In genomic region chr3:161322781-161323568, GRCh38 we compare ENCODE assay signal across 1 cellular context.
TF ChIP-seq lines count a peak whose summit lies in the region.

No MANE protein-coding gene starts in this region.

TF ChIP-seq in HepG2, 621 proteins besides CTCF, POLR2A, EP300 and RAD21 (continued from another document and continues in another):
- TF ChIP-seq ZNF142 (CRISPR knock-in tag; IDR thresholded peaks at IDR 0.05) (no peak), IRF2 (CRISPR knock-in tag; IDR thresholded peaks at IDR 0.05) (no peak), ZBTB21 (CRISPR knock-in tag; IDR thresholded peaks at IDR 0.05) (no peak), LCORL (IDR thresholded peaks at IDR 0.05) (no peak), LCORL (CRISPR knock-in tag; IDR thresholded peaks at IDR 0.05) (no peak), KLF16 (CRISPR knock-in tag; IDR thresholded peaks at IDR 0.05) (0 out of 4 replicates have a peak, but pooled peaks of 1 of the 2 experiments have one; percentile 44), MTF2 (CRISPR knock-in tag; IDR thresholded peaks at IDR 0.05; ENCODE audit: borderline replicate concordance) (no peak), NFRKB (IDR thresholded peaks at IDR 0.05) (no peak), BORCS8-MEF2B (CRISPR knock-in tag; IDR thresholded peaks at IDR 0.05) (no peak), MTERF4 (CRISPR knock-in tag; IDR thresholded peaks at IDR 0.05) (no peak), CENPBD1 (CRISPR knock-in tag; IDR thresholded peaks at IDR 0.05; ENCODE audit: borderline replicate concordance, low read depth) (no peak), CENPX (CRISPR knock-in tag; IDR thresholded peaks at IDR 0.05) (no peak), NCOR1 (IDR thresholded peaks at IDR 0.05; ENCODE audit: borderline replicate concordance, low read length) (peak; percentile 25; the same call in 1 of the 2 replicates), TERF1 (CRISPR knock-in tag; IDR thresholded peaks at IDR 0.05) (no peak), E2F1 (CRISPR knock-in tag; IDR thresholded peaks at IDR 0.05) (no peak), ZNF768 (CRISPR knock-in tag; IDR thresholded peaks at IDR 0.05) (no peak), ZNF709 (CRISPR knock-in tag; IDR thresholded peaks at IDR 0.05) (no peak), ATF1 (CRISPR knock-in tag; IDR thresholded peaks at IDR 0.05) (no peak), KLF11 (CRISPR knock-in tag; IDR thresholded peaks at IDR 0.05) (peak; percentile 24; the same call in 1 of the 2 replicates), ZNF816 (CRISPR knock-in tag; IDR thresholded peaks at IDR 0.05; ENCODE audit: borderline replicate concordance) (no peak), BRD4 (CRISPR knock-in tag; IDR thresholded peaks at IDR 0.05) (no peak), FOXO4 (CRISPR knock-in tag; conservative IDR thresholded peaks at IDR 0.05) (no peak), GATA4 (IDR thresholded peaks at IDR 0.05; ENCODE audit: borderline replicate concordance, low read depth) (peak; percentile 78; the same call in 1 of the 2 replicates), GABPA (IDR thresholded peaks at IDR 0.05; ENCODE audit: low read depth, low read length) (no peak), GABPA (CRISPR knock-in tag; IDR thresholded peaks at IDR 0.05; ENCODE audit: low read depth) (no peak), ZNF530 (CRISPR knock-in tag; IDR thresholded peaks at IDR 0.05; ENCODE audit: low read depth) (no peak), HDAC6 (IDR thresholded peaks at IDR 0.05; ENCODE audit: low read depth, low read length) (no peak), ZFP36L2 (CRISPR knock-in tag; IDR thresholded peaks at IDR 0.05) (no peak), ZSCAN31 (CRISPR knock-in tag; IDR thresholded peaks at IDR 0.05; ENCODE audit: low read depth) (no peak), ZNF503 (CRISPR knock-in tag; IDR thresholded peaks at IDR 0.05) (peak; percentile 96), SRSF1 (optimal IDR thresholded peaks at IDR 0.05; ENCODE audit: low read depth, low read length) (no peak), TRIM24 (CRISPR knock-in tag; IDR thresholded peaks at IDR 0.05) (no peak), PLSCR1 (CRISPR knock-in tag; IDR thresholded peaks at IDR 0.05; ENCODE audit: borderline replicate concordance) (no peak), PRPF4 (IDR thresholded peaks at IDR 0.05; ENCODE audit: low read depth, low read length, poor library complexity, severe bottlenecking) (no peak), SAFB2 (CRISPR knock-in tag; IDR thresholded peaks at IDR 0.05; ENCODE audit: borderline replicate concordance, low read depth) (no peak), ATF4 (CRISPR knock-in tag; IDR thresholded peaks at IDR 0.05) (peak in 1 of 2 experiments; percentile 37; a peak in 1 of 4 replicates), ZFP1 (CRISPR knock-in tag; IDR thresholded peaks at IDR 0.05) (no peak), NFE2 (CRISPR knock-in tag; IDR thresholded peaks at IDR 0.05) (no peak), MIER2 (CRISPR knock-in tag; IDR thresholded peaks at IDR 0.05) (no peak), POLR2AphosphoS2 (IDR thresholded peaks at IDR 0.05; ENCODE audit: low read depth, low read length) (no peak), ZNF446 (CRISPR knock-in tag; IDR thresholded peaks at IDR 0.05) (no peak), SAP130 (CRISPR knock-in tag; IDR thresholded peaks at IDR 0.05; ENCODE audit: low read depth) (peak; percentile 48; the same call in 1 of the 2 replicates), TP53 (CRISPR knock-in tag; conservative IDR thresholded peaks at IDR 0.05) (no peak), ZNF101 (CRISPR knock-in tag; IDR thresholded peaks at IDR 0.05; ENCODE audit: borderline replicate concordance, low read depth) (no peak), HDAC1 (CRISPR knock-in tag; IDR thresholded peaks at IDR 0.05) (no peak), FOXA1 (IDR thresholded peaks at IDR 0.05) (peak; percentile 54; the same call in 1 of the 2 replicates), FOXA1 (CRISPR knock-in tag; IDR thresholded peaks at IDR 0.05) (peak; percentile 84), ZBTB7A (CRISPR knock-in tag; IDR thresholded peaks at IDR 0.05) (no peak), PCBP1 (IDR thresholded peaks at IDR 0.05; ENCODE audit: borderline replicate concordance, low read depth, low read length) (no peak), ZNF44 (CRISPR knock-in tag; IDR thresholded peaks at IDR 0.05) (no peak), XRCC5 (optimal IDR thresholded peaks at IDR 0.05; ENCODE audit: low read length) (no peak), THYN1 (CRISPR knock-in tag; IDR thresholded peaks at IDR 0.05; ENCODE audit: borderline replicate concordance, low read depth) (no peak), SALL1 (CRISPR knock-in tag; IDR thresholded peaks at IDR 0.05) (no peak), PAF1 (CRISPR knock-in tag; IDR thresholded peaks at IDR 0.05) (no peak), ZNF510 (CRISPR knock-in tag; IDR thresholded peaks at IDR 0.05; ENCODE audit: low read depth) (no peak), KLF13 (CRISPR knock-in tag; IDR thresholded peaks at IDR 0.05) (no peak), BCL6 (CRISPR knock-in tag; IDR thresholded peaks at IDR 0.05) (peak; percentile 85), ZNF205 (CRISPR knock-in tag; IDR thresholded peaks at IDR 0.05) (no peak), ZNF451 (CRISPR knock-in tag; IDR thresholded peaks at IDR 0.05) (no peak), ZNF33A (CRISPR knock-in tag; IDR thresholded peaks at IDR 0.05; ENCODE audit: borderline replicate concordance) (no peak), NAIF1 (CRISPR knock-in tag; IDR thresholded peaks at IDR 0.05; ENCODE audit: borderline replicate concordance) (no peak), ZNF569 (CRISPR knock-in tag; IDR thresholded peaks at IDR 0.05; ENCODE audit: borderline replicate concordance) (no peak), ZFP82 (CRISPR knock-in tag; IDR thresholded peaks at IDR 0.05; ENCODE audit: borderline replicate concordance) (no peak)
